13 cellular contexts compared by ENCODE assay signal in the genomic region with DNA sequence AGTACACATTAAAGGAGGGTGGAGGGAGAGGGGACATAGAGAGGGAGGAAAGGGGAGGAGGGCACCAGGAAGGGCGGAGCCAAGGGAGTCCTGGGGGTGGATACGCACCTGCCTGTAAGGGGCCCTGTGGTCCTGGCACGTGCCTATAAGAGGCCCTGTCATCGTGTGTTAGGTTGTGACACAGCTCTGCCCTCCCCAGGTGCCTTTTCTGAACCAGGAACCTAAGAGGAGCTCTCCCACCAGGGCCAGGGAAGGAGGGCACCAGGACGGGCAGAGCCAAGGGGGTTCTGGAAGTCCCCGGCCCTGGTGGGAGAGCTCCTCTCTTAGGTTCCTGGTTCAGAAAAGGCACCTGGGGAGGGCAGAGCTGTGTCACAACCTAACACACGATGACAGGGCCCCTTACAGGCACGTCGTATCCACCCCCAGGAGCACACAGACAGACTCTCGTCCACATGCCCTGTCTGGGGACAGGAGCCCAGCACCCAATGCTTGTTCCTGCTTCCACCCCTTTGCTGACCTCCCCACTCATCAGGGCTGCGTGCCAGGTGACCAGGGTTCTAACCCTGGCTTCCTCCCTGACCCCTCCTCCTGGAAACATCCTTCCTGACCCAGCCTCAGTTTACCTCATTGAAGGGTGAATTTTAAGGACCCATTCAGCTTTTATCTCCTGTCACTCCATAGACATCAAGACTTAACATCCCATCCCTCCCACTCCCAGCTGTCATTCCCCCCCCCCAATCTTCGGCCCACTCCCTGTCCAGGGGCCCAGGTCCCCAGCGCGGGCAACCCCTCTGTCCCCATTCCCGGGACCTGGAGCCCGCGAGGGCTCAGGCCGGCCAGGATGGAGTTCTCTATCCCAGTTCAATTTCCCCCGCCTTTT. TPM values are rescaled to one million over a fixed set of nuclear protein-coding genes. Genes with fewer than 3 reads are reported as not detected.
DNase-seq lines count a peak whose midpoint lies in the region; ATAC-seq and TF ChIP-seq lines count a peak whose summit lies in the region.
"Had no signal": no experiment of that assay in that cellular context is flagged by ENCODE, and none has a peak within 500 bp of the region (broad histone marks: within the 10 kb centered on the region; RNA-seq: fewer than 3 reads in every experiment).

No MANE protein-coding gene starts in this region.

- WGBS in SK-N-SH (ENCODE audit: low lambda C conversion rate): 40% methylated on average over 16 of the region's 19 CpGs
- 61 to 89% methylated on average over 10 to 19 of the region's 19 CpGs for WGBS in endodermal cell (ENCODE audit: insufficient coverage in 1 of 2, insufficient read length in 1 of 2), 2 experiments

- H3K4me1 Mint-ChIP-seq in endodermal cell (peaks cover 5% of the 10 kb centered on the region), nephron (no peaks in the 10 kb centered on the region)

- H3K4me2 ChIP-seq in SK-N-SH: peak overlapping the region; percentile 82; the same call in 1 of the 2 replicates

- H3K36me3 Mint-ChIP-seq in endodermal cell (ENCODE audit: low read depth) (no peaks in the 10 kb centered on the region), nephron (ENCODE audit: low read depth) (no peaks in the 10 kb centered on the region)

- H3K9me3 ChIP-seq in SK-N-SH: no peaks in the 10 kb centered on the region
- H3K9me3 ChIP-seq in endodermal cell (ENCODE audit: control insufficient read depth, low read length): no peaks in the 10 kb centered on the region
- H3K9me3 ChIP-seq in tibial artery: no peaks in the 10 kb centered on the region

- H3K4me3 Mint-ChIP-seq in endodermal cell (peak overlapping the region; percentile 56), nephron (peak overlapping the region; percentile 12 to 66 (median 32))

- H2AFZ ChIP-seq in SK-N-SH (ENCODE audit: low read depth): peak overlapping the region; percentile 63; the same call in 1 of the 2 replicates

- intact Hi-C loops in tibial artery (cut with DNase I; ENCODE audit: low total_unique reads): no loop called here

- peaks cover 0 to 6% of the 10 kb centered on the region in 2 experiments; a peak in 1 of 4 replicates for H3K4me1 ChIP-seq in SK-N-SH (ENCODE audit: control insufficient read depth in 1 of 2, insufficient read depth in 2 of 2, low read depth in 1 of 2, low read length in 1 of 2)
- no peaks in the 10 kb centered on the region for H3K4me1 ChIP-seq in endodermal cell (ENCODE audit: control insufficient read depth, insufficient read depth, low read length)
- H3K4me1 ChIP-seq in tibial artery: peaks cover 0 to 23% (median 16%) of the 10 kb centered on the region in 4 donors

- POLR2A ChIA-PET in SK-N-SH (lab: Yijun Ruan, JAX): no interaction called here

- TF ChIP-seq EP300 in SK-N-SH (IDR thresholded peaks at IDR 0.05; ENCODE audit: borderline replicate concordance in 1 of 2, low read depth in 1 of 2, low read length in 1 of 2): no peak

- H3K9me3 Mint-ChIP-seq in endodermal cell (no peaks in the 10 kb centered on the region), nephron (no peaks in the 10 kb centered on the region)

- TF ChIP-seq RAD21 in SK-N-SH (IDR thresholded peaks at IDR 0.05; ENCODE audit: low read length): no peak

- no peak overlapping the region for H3K27ac ChIP-seq in SK-N-SH (ENCODE audit: low read depth in 2 of 2, low read length in 1 of 2)
- H3K27ac ChIP-seq in endodermal cell (ENCODE audit: low read depth, low read length): no peak overlapping the region
- peak overlapping the region; percentile 36 to 48 for H3K27ac ChIP-seq in tibial artery

- ATAC-seq in SK-N-SH treated with all-trans-retinoic acid at 6 μM for 48 hours: no peak

- CTCF ChIA-PET in SK-N-SH (lab: Yijun Ruan, JAX): interaction anchor here (0.6 to 5.7 kb wide), 6 partner anchors 12 to 1997 kb away, joined by 3 to 34 read pairs (median 8); partner anchors contain the start of gene OLFM1

- no peak for DNase-seq in SK-N-SH
- peak; percentile 38 for DNase-seq in endodermal cell
- DNase-seq in tibial artery: peak in 1 of 2 donors; percentile 48
- no peak for DNase-seq in activated naive CD4-positive, alpha-beta T cell treated with Interleukin-2 at 50 U/mL for 16 hours
- DNase-seq in GM10266 (ENCODE audit: extremely low spot score): no peak
- DNase-seq in Ammon's horn (ENCODE audit: low spot score): no peak
- DNase-seq: activated T-cell treated with anti-CD3 and anti-CD28 coated beads, Interleukin-2, amount 50 U/mL, for 1 hour; EL; HCEC 1CT; MV-4-11; NCI-H526 treated with DMSO at 0.1 percent for 48 hours had no signal

- H4K20me1 ChIP-seq in SK-N-SH (ENCODE audit: insufficient read depth): no peaks in the 10 kb centered on the region

- H3K9me2 ChIP-seq in SK-N-SH: no peaks in the 10 kb centered on the region

- TF ChIP-seq CTCF in SK-N-SH (IDR thresholded peaks at IDR 0.05) (no peak), endodermal cell (conservative IDR thresholded peaks at IDR 0.05) (no peak), nephron (IDR thresholded peaks at IDR 0.05; ENCODE audit: unreplicated experiment in 3 of 3) (no peak), tibial artery (IDR thresholded peaks at IDR 0.05) (no peak), GM10266 (IDR thresholded peaks at IDR 0.05; ENCODE audit: control insufficient read depth, insufficient read depth, low read depth, missing control alignments) (no peak)

- no peaks in the 10 kb centered on the region for H3K27me3 ChIP-seq in SK-N-SH (ENCODE audit: insufficient read depth)
- H3K27me3 ChIP-seq in endodermal cell (ENCODE audit: control insufficient read depth, insufficient read depth, low read length, poor library complexity, severe bottlenecking): peaks cover 23% of the 10 kb centered on the region
- peaks cover 0 to 41% of the 10 kb centered on the region in 2 donors for H3K27me3 ChIP-seq in tibial artery

- H3K4me3 ChIP-seq in SK-N-SH (ENCODE audit: low read depth in 2 of 2, low read length in 1 of 2) (peak overlapping the region; percentile 53 to 62), endodermal cell (ENCODE audit: low read length) (peak overlapping the region; percentile 70), tibial artery (peak overlapping the region; percentile 58 to 73)

- H3K27me3 Mint-ChIP-seq in endodermal cell (ENCODE audit: insufficient read depth) (peaks cover 36% of the 10 kb centered on the region), nephron (ENCODE audit: low read depth) (peaks cover 85% of the 10 kb centered on the region)

- H3K36me3 ChIP-seq in SK-N-SH (replicated peaks in 1 of 2; ENCODE audit: control insufficient read depth in 1 of 2, insufficient read depth in 2 of 2, low read length in 1 of 2): no peaks in the 10 kb centered on the region
- no peaks in the 10 kb centered on the region for H3K36me3 ChIP-seq in endodermal cell (ENCODE audit: control insufficient read depth, insufficient read depth, low read length)
- H3K36me3 ChIP-seq in tibial artery: no peaks in the 10 kb centered on the region

- no peaks in the 10 kb centered on the region for H3K79me2 ChIP-seq in SK-N-SH (ENCODE audit: insufficient read depth)

- H3K27ac Mint-ChIP-seq in endodermal cell (no peak overlapping the region), nephron (no peak overlapping the region)

- no peaks in the 10 kb centered on the region for H3F3A ChIP-seq in SK-N-SH (replicated peaks; ENCODE audit: insufficient read depth)

- H3K9ac ChIP-seq in SK-N-SH: no peak overlapping the region
- no peak overlapping the region for H3K9ac ChIP-seq in endodermal cell (ENCODE audit: extremely low read depth, low read length, poor library complexity, severe bottlenecking)

TF ChIP-seq in SK-N-SH, 30 proteins besides CTCF, POLR2A, EP300 and RAD21:
- TF ChIP-seq GATA2 (CRISPR knock-in tag; IDR thresholded peaks at IDR 0.05) (no peak), RCOR1 (IDR thresholded peaks at IDR 0.05; ENCODE audit: low read length) (no peak)

TF ChIP-seq in SK-N-SH treated with all-trans-retinoic acid at 6 μM for 48 hours, 23 proteins besides CTCF, POLR2A, EP300 and RAD21:
- TF ChIP-seq CSRNP3 (CRISPR knock-in tag; IDR thresholded peaks at IDR 0.05): no peak

RNA-seq across cellular contexts. Expression of gene OLFM1, which starts 12.9 kb away (rescaled TPM):
- 13.3 and 15.9 TPM in 2 replicates for polyA plus RNA-seq in SK-N-SH (2012; rRNA removed)
- 16.6 and 17.2 TPM in 2 replicates for polyA plus RNA-seq in SK-N-SH (2012; cell fraction: cytosol; rRNA removed)
- 6.9 and 7.5 TPM in 2 replicates for polyA plus RNA-seq in SK-N-SH (2012; cell fraction: nucleus; rRNA removed)
- total RNA-seq in endodermal cell: 10 to 100 TPM; 11.0 to 23.2 TPM
- 55.6 TPM for polyA plus RNA-seq in endodermal cell (2013, experiment 1 of 2)
- 51.7 TPM for polyA plus RNA-seq in endodermal cell (2013, experiment 2 of 2)

Comparison
In these comparisons a context has a peak if more than half of its experiments do, and no peak if none do; other contexts are left out.
1. H3K27ac ChIP-seq: peak in tibial artery (2 of 2); none in SK-N-SH (0 of 2) and endodermal cell (single experiment).
2. Peak in every context shown above with its lines, with median percentiles within 50 percentile points of each other: H3K4me3 ChIP-seq.